In genomic region chr14:71116206-71117122, GRCh38 we compare ENCODE assay signal across 1 cellular context.
A peak's percentile ranks its signal among the peaks of the same experiment; 100 is the strongest.
TF ChIP-seq lines count a peak whose summit lies in the region.

No MANE protein-coding gene starts in this region.

TF ChIP-seq in HepG2, 621 proteins besides CTCF, POLR2A, EP300 and RAD21 (continued from another document and continues in another):
- no peak for TF ChIP-seq HOXA9 (CRISPR knock-in tag; IDR thresholded peaks at IDR 0.05; ENCODE audit: borderline replicate concordance)
- TF ChIP-seq ZC3H4 (CRISPR knock-in tag; IDR thresholded peaks at IDR 0.05; ENCODE audit: borderline replicate concordance) = no peak
- no peak for TF ChIP-seq GPN1 (CRISPR knock-in tag; IDR thresholded peaks at IDR 0.05; ENCODE audit: borderline replicate concordance)
- no peak for TF ChIP-seq GZF1 (CRISPR knock-in tag; IDR thresholded peaks at IDR 0.05)
- no peak for TF ChIP-seq ZNF563 (CRISPR knock-in tag; IDR thresholded peaks at IDR 0.05)
- TF ChIP-seq ZBTB7B (CRISPR knock-in tag; IDR thresholded peaks at IDR 0.05) = 0 out of 2 replicates have a peak, but pooled peaks have one; percentile 30
- TF ChIP-seq TBL1XR1 (IDR thresholded peaks at IDR 0.05; ENCODE audit: borderline replicate concordance, low read length, partially characterized antibody) = peak; percentile 30
- TF ChIP-seq MNT (IDR thresholded peaks at IDR 0.05) = no peak
- TF ChIP-seq MYNN (CRISPR knock-in tag; IDR thresholded peaks at IDR 0.05; ENCODE audit: low read depth) = no peak
- TF ChIP-seq RBAK (CRISPR knock-in tag; IDR thresholded peaks at IDR 0.05) = no peak
- no peak for TF ChIP-seq GMEB1 (CRISPR knock-in tag; IDR thresholded peaks at IDR 0.05; ENCODE audit: borderline replicate concordance)
- no peak for TF ChIP-seq ATF7 (IDR thresholded peaks at IDR 0.05)
- TF ChIP-seq ATF7 (CRISPR knock-in tag; IDR thresholded peaks at IDR 0.05) = no peak
- peak; percentile 81 for TF ChIP-seq RARA (CRISPR knock-in tag; IDR thresholded peaks at IDR 0.05)
- TF ChIP-seq NCOR1 (IDR thresholded peaks at IDR 0.05; ENCODE audit: borderline replicate concordance, low read length) = peak; percentile 61; the same call in 1 of the 2 replicates
- no peak for TF ChIP-seq ZNF780A (CRISPR knock-in tag; IDR thresholded peaks at IDR 0.05)
- TF ChIP-seq ZNF263 (CRISPR knock-in tag; IDR thresholded peaks at IDR 0.05) = no peak
- no peak for TF ChIP-seq ZNF576 (CRISPR knock-in tag; IDR thresholded peaks at IDR 0.05)
- no peak for TF ChIP-seq ATF6 (CRISPR knock-in tag; conservative IDR thresholded peaks at IDR 0.05)
- TF ChIP-seq ZNF720 (CRISPR knock-in tag; IDR thresholded peaks at IDR 0.05) = no peak
- peak; percentile 35; the same call in 1 of the 2 replicates for TF ChIP-seq FOXJ3 (CRISPR knock-in tag; IDR thresholded peaks at IDR 0.05; ENCODE audit: borderline replicate concordance)
- no peak for TF ChIP-seq JDP2 (CRISPR knock-in tag; IDR thresholded peaks at IDR 0.05; ENCODE audit: borderline replicate concordance)
- TF ChIP-seq GFI1 (CRISPR knock-in tag; IDR thresholded peaks at IDR 0.05; ENCODE audit: borderline replicate concordance) = peak; percentile 62
- TF ChIP-seq KDM4B (CRISPR knock-in tag; IDR thresholded peaks at IDR 0.05) = no peak
- TF ChIP-seq PAXIP1 (CRISPR knock-in tag; conservative IDR thresholded peaks at IDR 0.05) = peak; percentile 79
- TF ChIP-seq ZNF12 (CRISPR knock-in tag; IDR thresholded peaks at IDR 0.05) = 0 out of 2 replicates have a peak, but pooled peaks have one; percentile 47
- TF ChIP-seq KLF12 (CRISPR knock-in tag; IDR thresholded peaks at IDR 0.05; ENCODE audit: borderline replicate concordance) = no peak
- TF ChIP-seq ZFP41 (CRISPR knock-in tag; IDR thresholded peaks at IDR 0.05; ENCODE audit: borderline replicate concordance) = no peak
- TF ChIP-seq ZNF235 (CRISPR knock-in tag; IDR thresholded peaks at IDR 0.05; ENCODE audit: borderline replicate concordance) = no peak
- TF ChIP-seq UBTF (CRISPR knock-in tag; IDR thresholded peaks at IDR 0.05) = no peak
- TF ChIP-seq WIZ (CRISPR knock-in tag; IDR thresholded peaks at IDR 0.05) = no peak
- no peak for TF ChIP-seq MEIS1 (CRISPR knock-in tag; IDR thresholded peaks at IDR 0.05; ENCODE audit: borderline replicate concordance)
- TF ChIP-seq KDM1A (CRISPR knock-in tag; IDR thresholded peaks at IDR 0.05) = no peak
- TF ChIP-seq ZNF639 (CRISPR knock-in tag; conservative IDR thresholded peaks at IDR 0.05) = no peak
- no peak for TF ChIP-seq PCBP2 (optimal IDR thresholded peaks at IDR 0.05; ENCODE audit: low read depth, low read length, poor library complexity, severe bottlenecking)
- no peak for TF ChIP-seq SOX5 (CRISPR knock-in tag; IDR thresholded peaks at IDR 0.05; ENCODE audit: borderline replicate concordance)
- no peak for TF ChIP-seq ZFX (CRISPR knock-in tag; IDR thresholded peaks at IDR 0.05; ENCODE audit: low read depth)
- peak; percentile 77 for TF ChIP-seq BCL6 (CRISPR knock-in tag; IDR thresholded peaks at IDR 0.05)
- TF ChIP-seq ZNF777 (CRISPR knock-in tag; IDR thresholded peaks at IDR 0.05) = no peak
- TF ChIP-seq GATA4 (IDR thresholded peaks at IDR 0.05; ENCODE audit: borderline replicate concordance, low read depth) = 0 out of 2 replicates have a peak, but pooled peaks have one; percentile 27
- no peak for TF ChIP-seq ZNF207 (IDR thresholded peaks at IDR 0.05; ENCODE audit: borderline replicate concordance)
- TF ChIP-seq ZNF773 (CRISPR knock-in tag; IDR thresholded peaks at IDR 0.05; ENCODE audit: borderline replicate concordance) = no peak
- no peak for TF ChIP-seq ZNF510 (CRISPR knock-in tag; IDR thresholded peaks at IDR 0.05; ENCODE audit: low read depth)
- no peak for TF ChIP-seq CHD2 (IDR thresholded peaks at IDR 0.05; ENCODE audit: low read depth, low read length)
- peak; percentile 72; the same call in 1 of the 2 replicates for TF ChIP-seq NR2F2 (IDR thresholded peaks at IDR 0.05; ENCODE audit: borderline replicate concordance, low read depth)
- no peak for TF ChIP-seq ZNF83 (CRISPR knock-in tag; IDR thresholded peaks at IDR 0.05; ENCODE audit: borderline replicate concordance)
- TF ChIP-seq FOXK1 (CRISPR knock-in tag; IDR thresholded peaks at IDR 0.05; ENCODE audit: borderline replicate concordance, low read depth) = no peak
- no peak for TF ChIP-seq TIGD3 (CRISPR knock-in tag; IDR thresholded peaks at IDR 0.05; ENCODE audit: borderline replicate concordance)
- TF ChIP-seq ZNF256 (CRISPR knock-in tag; conservative IDR thresholded peaks at IDR 0.05) = no peak
- TF ChIP-seq SPEN (CRISPR knock-in tag; IDR thresholded peaks at IDR 0.05; ENCODE audit: low read depth) = no peak
- no peak for TF ChIP-seq TMF1 (CRISPR knock-in tag; IDR thresholded peaks at IDR 0.05; ENCODE audit: low read depth)
- TF ChIP-seq NFE2L1 (CRISPR knock-in tag; IDR thresholded peaks at IDR 0.05; ENCODE audit: borderline replicate concordance) = no peak
- TF ChIP-seq ZNF326 (CRISPR knock-in tag; IDR thresholded peaks at IDR 0.05; ENCODE audit: borderline replicate concordance) = no peak
- TF ChIP-seq GABPA (IDR thresholded peaks at IDR 0.05; ENCODE audit: low read depth, low read length) = no peak
- no peak for TF ChIP-seq GABPA (CRISPR knock-in tag; IDR thresholded peaks at IDR 0.05; ENCODE audit: low read depth)
- TF ChIP-seq ISL2 (CRISPR knock-in tag; IDR thresholded peaks at IDR 0.05) = peak; percentile 72; the same call in 1 of the 2 replicates
- TF ChIP-seq MED1 (CRISPR knock-in tag; IDR thresholded peaks at IDR 0.05) = 0 out of 2 replicates have a peak, but pooled peaks have one; percentile 20
- TF ChIP-seq ZNF678 (CRISPR knock-in tag; IDR thresholded peaks at IDR 0.05) = no peak
- no peak for TF ChIP-seq NR2C2 (CRISPR knock-in tag; IDR thresholded peaks at IDR 0.05; ENCODE audit: borderline replicate concordance)
- TF ChIP-seq ZKSCAN5 (CRISPR knock-in tag; IDR thresholded peaks at IDR 0.05) = no peak
- TF ChIP-seq SMC3 (IDR thresholded peaks at IDR 0.05; ENCODE audit: low read length) = no peak
